19 cellular contexts compared by ENCODE assay signal in genomic region chr9:88339322-88339721, GRCh38. TPM values are rescaled to one million over a fixed set of nuclear protein-coding genes. Genes with fewer than 3 reads are reported as not detected.
DNase-seq lines count a peak whose midpoint lies in the region; ATAC-seq and TF ChIP-seq lines count a peak whose summit lies in the region.
"Had no signal": no experiment of that assay in that cellular context is flagged by ENCODE, and none has a peak within 500 bp of the region (broad histone marks: within the 10 kb centered on the region; RNA-seq: fewer than 3 reads in every experiment).

No MANE protein-coding gene starts in this region.

- DNase-seq in Kasumi-1 (lab: John Stamatoyannopoulos, UW) (peak; percentile 12 to 30), SJCRH30 (peak; percentile 42 to 61), HAP-1 (ENCODE audit: low spot score in 2 of 2) (no peak)
- DNase-seq: activated B cell treated with CpG ODN at 0.5 μM for 24 hours; activated CD8-positive, alpha-beta T cell treated with anti-CD3 and anti-CD28 coated beads, Interleukin-2, amount 10 ng/mL, durations not matched to agents 7 days and 5 days; activated T-cell treated with anti-CD3 and anti-CD28 coated beads, Interleukin-2, amount 50 U/mL, for 48 hours; cerebellar nuclear complex; effector CD4-positive, alpha-beta T cell; left cardiac atrium; mucosa of descending colon; NCI-H1694 treated with DMSO at 0.1 percent for 48 hours; nucleus accumbens; OCI-M1; SIG-M5 had no signal

- H3K4me2 ChIP-seq in DOHH2 (ENCODE audit: low read length) (peak overlapping the region; percentile 67), neural cell (ENCODE audit: low read length) (peak overlapping the region; percentile 34)

- H3F3A ChIP-seq in DOHH2 (ENCODE audit: control insufficient read depth, insufficient read depth) (peaks cover 9% of the 10 kb centered on the region; the same call in 1 of the 2 replicates), neural cell (ENCODE audit: insufficient read depth, low read length, poor library complexity, severe bottlenecking) (no peaks in the 10 kb centered on the region)

- H3K79me2 ChIP-seq in DOHH2 (ENCODE audit: control insufficient read depth, low read length) = no peaks in the 10 kb centered on the region
- H3K79me2 ChIP-seq in neural cell (replicated peaks; ENCODE audit: insufficient read depth, low read length) = no peaks in the 10 kb centered on the region

- no peak for TF ChIP-seq RAD21 in neural cell (conservative IDR thresholded peaks at IDR 0.05)

- peak overlapping the region; percentile 18 for H3K9ac ChIP-seq in neural cell (ENCODE audit: low read length)

- H3K4me1 ChIP-seq in DOHH2 (ENCODE audit: control insufficient read depth, low read length) = peaks cover 52% of the 10 kb centered on the region
- H3K4me1 ChIP-seq in SJCRH30 = peaks cover 11% of the 10 kb centered on the region
- no peaks in the 10 kb centered on the region for H3K4me1 ChIP-seq in HAP-1

- peak overlapping the region; percentile 81 for H3K27ac ChIP-seq in DOHH2 (ENCODE audit: low read depth, low read length)
- H3K27ac ChIP-seq in SJCRH30 = no peak overlapping the region
- H3K27ac ChIP-seq in neural cell (ENCODE audit: low read length) = peak overlapping the region; percentile 42

- H3K27me3 ChIP-seq in DOHH2 (ENCODE audit: control insufficient read depth, low read length) (no peaks in the 10 kb centered on the region), SJCRH30 (no peaks in the 10 kb centered on the region), neural cell (ENCODE audit: insufficient read depth, low read depth, low read length) (no peaks in the 10 kb centered on the region), HAP-1 (ENCODE audit: low read depth) (no peaks in the 10 kb centered on the region)

- no peaks in the 10 kb centered on the region for H4K20me1 ChIP-seq in DOHH2 (ENCODE audit: control insufficient read depth, insufficient read depth, low read depth, low read length)
- H4K20me1 ChIP-seq in neural cell (ENCODE audit: insufficient read depth) = no peaks in the 10 kb centered on the region

- H2AFZ ChIP-seq in neural cell (ENCODE audit: low read depth, low read length) = no peak overlapping the region

- in situ Hi-C loops in HAP-1 (cut with MboI; ENCODE audit: low sequenced_read_pairs) = no loop called here

- peak overlapping the region; percentile 51 for H3K4me3 ChIP-seq in DOHH2 (ENCODE audit: low read length)
- no peak overlapping the region for H3K4me3 ChIP-seq in SJCRH30
- H3K4me3 ChIP-seq in neural cell (ENCODE audit: low read length) = peak overlapping the region; percentile 22
- H3K4me3 ChIP-seq in HAP-1 = no peak overlapping the region
- H3K4me3 ChIP-seq: mucosa of descending colon had no signal

- ATAC-seq in GM21737 (IDR thresholded peaks at IDR 0.05; ENCODE audit: unreplicated experiment) (no peak), HG03521 (IDR thresholded peaks at IDR 0.05; ENCODE audit: unreplicated experiment) (no peak)
- ATAC-seq: activated CD8-positive, alpha-beta T cell treated with anti-CD3 and anti-CD28 coated beads, Interleukin-2, amount 10 ng/mL, durations not matched to agents 7 days and 5 days; esophagus mucosa; left cardiac atrium; mucosa of descending colon had no signal

- H3K36me3 ChIP-seq in DOHH2 (ENCODE audit: control insufficient read depth, low read length) (no peaks in the 10 kb centered on the region), SJCRH30 (no peaks in the 10 kb centered on the region), neural cell (ENCODE audit: insufficient read depth, low read length) (no peaks in the 10 kb centered on the region), HAP-1 (replicated peaks) (no peaks in the 10 kb centered on the region)

- TF ChIP-seq CTCF in DOHH2 (IDR thresholded peaks at IDR 0.05; ENCODE audit: low read depth, low read length, poor library complexity, severe bottlenecking) (no peak), neural cell (IDR thresholded peaks at IDR 0.05; ENCODE audit: poor library complexity, severe bottlenecking) (no peak)

- TF ChIP-seq EP300 in neural cell (conservative IDR thresholded peaks at IDR 0.05; ENCODE audit: poor library complexity, severe bottlenecking) = peak; percentile 86

- no peaks in the 10 kb centered on the region for H3K9me2 ChIP-seq in DOHH2 (replicated peaks; ENCODE audit: control insufficient read depth, low read length)
- no peaks in the 10 kb centered on the region for H3K9me2 ChIP-seq in neural cell (ENCODE audit: insufficient read depth, low read length)

- H3K9me3 ChIP-seq in DOHH2 (ENCODE audit: control insufficient read depth, insufficient read depth, low read length) (no peaks in the 10 kb centered on the region), SJCRH30 (replicated peaks) (no peaks in the 10 kb centered on the region), neural cell (ENCODE audit: low read length) (no peaks in the 10 kb centered on the region), HAP-1 (no peaks in the 10 kb centered on the region)
- H3K9me3 ChIP-seq: mucosa of descending colon had no signal

TF ChIP-seq in neural cell, 6 proteins besides CTCF, POLR2A, EP300 and RAD21:
- no peak for TF ChIP-seq SMC3 (conservative IDR thresholded peaks at IDR 0.05; ENCODE audit: poor library complexity)
- TF ChIP-seq EZH2 (IDR thresholded peaks at IDR 0.05; ENCODE audit: borderline replicate concordance, insufficient read depth, low read length, poor library complexity, severe bottlenecking) = no peak
- TF ChIP-seq POLR2AphosphoS5 (IDR thresholded peaks at IDR 0.05) = peak; percentile 76
- peak; percentile 39 for TF ChIP-seq REST (IDR thresholded peaks at IDR 0.05; ENCODE audit: borderline replicate concordance)
TF ChIP-seq in neural cell: peak in this region for 2.

RNA-seq across cellular contexts. Expression of gene SPIN1, which starts 48.9 kb away (rescaled TPM):
- 79.9 and 82.5 TPM in 2 replicates for total RNA-seq in SJCRH30 (2014; rRNA removed; shearing (Covaris generic))
- polyA plus RNA-seq in neural cell = 278 and 282 TPM in 2 replicates
- polyA minus RNA-seq in neural cell = 299 and 322 TPM in 2 replicates

Comparison
In these comparisons a context has a peak if more than half of its experiments do, and no peak if none do; other contexts are left out.
1. H3K4me3 ChIP-seq: peak in DOHH2 (single experiment) and neural cell (single experiment); none in SJCRH30 (single experiment) and HAP-1 (single experiment).
2. DNase-seq: peak in Kasumi-1 (2 of 2) and SJCRH30 (2 of 2); none in HAP-1 (0 of 2).